Comparison of ENCODE assay signal across 2 cellular contexts in genomic region chr4:81838586-81838985, GRCh38.
A peak's percentile ranks its signal among the peaks of the same experiment; 100 is the strongest.
TF ChIP-seq lines count a peak whose summit lies in the region.

No MANE protein-coding gene starts in this region.

TF ChIP-seq in HEK293, 187 proteins besides CTCF, POLR2A, EP300 and RAD21 (continued from another document):
- TF ChIP-seq, protein P1, sequence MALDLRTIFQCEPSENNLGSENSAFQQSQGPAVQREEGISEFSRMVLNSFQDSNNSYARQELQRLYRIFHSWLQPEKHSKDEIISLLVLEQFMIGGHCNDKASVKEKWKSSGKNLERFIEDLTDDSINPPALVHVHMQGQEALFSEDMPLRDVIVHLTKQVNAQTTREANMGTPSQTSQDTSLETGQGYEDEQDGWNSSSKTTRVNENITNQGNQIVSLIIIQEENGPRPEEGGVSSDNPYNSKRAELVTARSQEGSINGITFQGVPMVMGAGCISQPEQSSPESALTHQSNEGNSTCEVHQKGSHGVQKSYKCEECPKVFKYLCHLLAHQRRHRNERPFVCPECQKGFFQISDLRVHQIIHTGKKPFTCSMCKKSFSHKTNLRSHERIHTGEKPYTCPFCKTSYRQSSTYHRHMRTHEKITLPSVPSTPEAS (tag by site-specific recombination; IDR thresholded peaks at IDR 0.05): peak; percentile 92

TF ChIP-seq in GM12878, 131 proteins besides CTCF, POLR2A, EP300 and RAD21 (continued from another document):
- TF ChIP-seq SKIL (IDR thresholded peaks at IDR 0.05; ENCODE audit: low read depth, poor library complexity, severe bottlenecking): no peak
- TF ChIP-seq, protein P2, sequence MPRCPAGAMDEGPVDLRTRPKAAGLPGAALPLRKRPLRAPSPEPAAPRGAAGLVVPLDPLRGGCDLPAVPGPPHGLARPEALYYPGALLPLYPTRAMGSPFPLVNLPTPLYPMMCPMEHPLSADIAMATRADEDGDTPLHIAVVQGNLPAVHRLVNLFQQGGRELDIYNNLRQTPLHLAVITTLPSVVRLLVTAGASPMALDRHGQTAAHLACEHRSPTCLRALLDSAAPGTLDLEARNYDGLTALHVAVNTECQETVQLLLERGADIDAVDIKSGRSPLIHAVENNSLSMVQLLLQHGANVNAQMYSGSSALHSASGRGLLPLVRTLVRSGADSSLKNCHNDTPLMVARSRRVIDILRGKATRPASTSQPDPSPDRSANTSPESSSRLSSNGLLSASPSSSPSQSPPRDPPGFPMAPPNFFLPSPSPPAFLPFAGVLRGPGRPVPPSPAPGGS (IDR thresholded peaks at IDR 0.05; ENCODE audit: borderline replicate concordance, insufficient read depth, low read depth, low read length, poor library complexity, severe bottlenecking): peak; percentile 78
